26 cellular contexts compared by ENCODE assay signal in the genomic region with DNA sequence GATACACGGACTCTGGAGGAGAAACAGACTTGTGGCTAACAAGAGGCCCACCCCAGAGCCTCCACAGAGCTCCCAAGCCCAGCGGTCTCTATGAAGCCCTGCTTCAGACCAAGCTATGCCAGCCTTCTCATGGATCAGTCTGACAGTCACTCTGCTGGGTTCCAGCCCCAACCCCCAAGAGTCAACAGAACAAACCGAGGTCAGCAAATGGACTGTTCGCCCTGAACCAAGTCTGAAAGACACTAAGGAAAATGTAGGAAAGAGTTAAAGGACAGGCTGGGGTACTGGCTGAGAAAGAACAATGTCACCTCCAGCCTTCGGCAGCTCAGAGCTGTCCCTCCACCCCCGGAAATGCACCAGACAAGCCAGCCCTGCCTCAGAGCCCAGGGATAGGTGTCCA. TPM values are rescaled to one million over a fixed set of nuclear protein-coding genes. Genes with fewer than 3 reads are reported as not detected.
DNase-seq lines count a peak whose midpoint lies in the region; ATAC-seq and TF ChIP-seq lines count a peak whose summit lies in the region.
"Had no signal": no experiment of that assay in that cellular context is flagged by ENCODE, and none has a peak within 500 bp of the region (broad histone marks: within the 10 kb centered on the region; RNA-seq: fewer than 3 reads in every experiment).

No MANE protein-coding gene starts in this region.

- H3K36me3 ChIP-seq in adipocyte (ENCODE audit: control insufficient read depth, insufficient read depth, low read length, severe bottlenecking) (peaks cover 60% of the 10 kb centered on the region), iPS-15b (ENCODE audit: control insufficient read depth, insufficient read depth, low read length) (peaks cover 42% of the 10 kb centered on the region), PC-9 (ENCODE audit: low read depth) (peaks cover 40% of the 10 kb centered on the region)

- intact Hi-C loops in activated CD4-positive, alpha-beta T cell treated with anti-CD3 and anti-CD28 coated beads, Interleukin-2, amount 10 ng/mL, durations not matched to agents 24 days and 14 days (cut with micrococcal nuclease): no loop called here
- intact Hi-C loops in activated CD4-positive, alpha-beta T cell treated with anti-CD3 and anti-CD28 coated beads for 36 hours (cut with DNase I, micrococcal nuclease): no loop called here
- intact Hi-C loops in PC-9 (cut with micrococcal nuclease; ENCODE audit: unreplicated experiment): no loop called here

- no peaks in the 10 kb centered on the region for H3K9me3 ChIP-seq in adipocyte (ENCODE audit: control insufficient read depth, low read length)
- H3K9me3 ChIP-seq in iPS-15b (ENCODE audit: control insufficient read depth, insufficient read depth, low read length): no peaks in the 10 kb centered on the region
- no peaks in the 10 kb centered on the region for H3K9me3 ChIP-seq in PC-9 (ENCODE audit: insufficient read depth, low read depth)
- H3K9me3 ChIP-seq: pancreas, right atrium auricular region, SK-N-SH, tibial nerve had no signal

- H3F3A ChIP-seq in PC-9 (ENCODE audit: insufficient read depth, low read depth): peaks cover 18% of the 10 kb centered on the region

- ATAC-seq in activated CD4-positive, alpha-beta T cell treated with anti-CD3 and anti-CD28 coated beads for 36 hours: no peak
- ATAC-seq in stimulated activated effector memory CD8-positive, alpha-beta T cell treated with anti-CD3 and anti-CD28 coated beads, Interleukin-12 subunit alpha, Interleukin-12 subunit beta, amount 100 ng/mL, for 72 hours: no peak
- ATAC-seq: naive thymus-derived CD8-positive, alpha-beta T cell; pancreas had no signal

- no peaks in the 10 kb centered on the region for H3K9me2 ChIP-seq in PC-9 (ENCODE audit: insufficient read depth)
- H3K9me2 ChIP-seq: SK-N-SH had no signal

- H3K4me1 Mint-ChIP-seq in activated CD4-positive, alpha-beta T cell treated with anti-CD3 and anti-CD28 coated beads, Interleukin-2, amount 10 ng/mL, durations not matched to agents 24 days and 14 days: peaks cover 27% of the 10 kb centered on the region
- peaks cover 33% of the 10 kb centered on the region for H3K4me1 Mint-ChIP-seq in activated CD4-positive, alpha-beta T cell treated with anti-CD3 and anti-CD28 coated beads for 36 hours
- peaks cover 46% of the 10 kb centered on the region for H3K4me1 Mint-ChIP-seq in stimulated activated effector memory CD8-positive, alpha-beta T cell treated with anti-CD3 and anti-CD28 coated beads, Interleukin-12 subunit alpha, Interleukin-12 subunit beta, amount 100 ng/mL, for 72 hours

- no peak overlapping the region for H3K27ac ChIP-seq in PC-9
- H3K27ac ChIP-seq: 22Rv1, cardiac muscle cell, pancreas, right atrium auricular region, tibial nerve, VCaP had no signal

- H3K27me3 ChIP-seq in adipocyte (replicated peaks; ENCODE audit: control insufficient read depth, insufficient read depth, low read length) (no peaks in the 10 kb centered on the region), iPS-15b (ENCODE audit: control insufficient read depth, insufficient read depth, low read length) (no peaks in the 10 kb centered on the region), PC-9 (ENCODE audit: insufficient read depth, low read depth) (no peaks in the 10 kb centered on the region)
- H3K27me3 ChIP-seq: cardiac muscle cell, pancreas, right atrium auricular region, tibial nerve had no signal

- no peaks in the 10 kb centered on the region for H3K9me3 Mint-ChIP-seq in activated CD4-positive, alpha-beta T cell treated with anti-CD3 and anti-CD28 coated beads, Interleukin-2, amount 10 ng/mL, durations not matched to agents 24 days and 14 days
- H3K9me3 Mint-ChIP-seq in activated CD4-positive, alpha-beta T cell treated with anti-CD3 and anti-CD28 coated beads for 36 hours (ENCODE audit: low read depth): no peaks in the 10 kb centered on the region
- H3K9me3 Mint-ChIP-seq in stimulated activated effector memory CD8-positive, alpha-beta T cell treated with anti-CD3 and anti-CD28 coated beads, Interleukin-12 subunit alpha, Interleukin-12 subunit beta, amount 100 ng/mL, for 72 hours: no peaks in the 10 kb centered on the region
- H3K9me3 Mint-ChIP-seq: naive thymus-derived CD8-positive, alpha-beta T cell; T-helper 2 cell treated with Interferon-gamma antibody and Interleukin-4, amounts not matched to agents 5 μg/mL and 100 μg/mL, for 36 hours had no signal

- H3K36me3 Mint-ChIP-seq in activated CD4-positive, alpha-beta T cell treated with anti-CD3 and anti-CD28 coated beads, Interleukin-2, amount 10 ng/mL, durations not matched to agents 24 days and 14 days (ENCODE audit: low read depth): peaks cover 37% of the 10 kb centered on the region
- peaks cover 17% of the 10 kb centered on the region for H3K36me3 Mint-ChIP-seq in activated CD4-positive, alpha-beta T cell treated with anti-CD3 and anti-CD28 coated beads for 36 hours (ENCODE audit: low read depth)
- H3K36me3 Mint-ChIP-seq in stimulated activated effector memory CD8-positive, alpha-beta T cell treated with anti-CD3 and anti-CD28 coated beads, Interleukin-12 subunit alpha, Interleukin-12 subunit beta, amount 100 ng/mL, for 72 hours: peaks cover 93% of the 10 kb centered on the region

- H3K4me2 ChIP-seq in PC-9: no peak overlapping the region
- H3K4me2 ChIP-seq: SK-N-SH had no signal

- TF ChIP-seq CTCF in PC-9 (conservative IDR thresholded peaks at IDR 0.05): no peak

- no peak for DNase-seq in activated CD4-positive, alpha-beta T cell treated with anti-CD3 and anti-CD28 coated beads, Interleukin-2, amount 10 ng/mL, durations not matched to agents 24 days and 14 days
- no peak for DNase-seq in activated CD4-positive, alpha-beta T cell treated with anti-CD3 and anti-CD28 coated beads for 36 hours
- DNase-seq in adipocyte (ENCODE audit: low read depth): no peak
- DNase-seq in stimulated activated effector memory CD8-positive, alpha-beta T cell treated with anti-CD3 and anti-CD28 coated beads, Interleukin-12 subunit alpha, Interleukin-12 subunit beta, amount 100 ng/mL, for 72 hours (ENCODE audit: low spot score in 2 of 2): no peak
- DNase-seq in PC-9: no peak
- no peak for DNase-seq in stimulated activated CD4-positive, alpha-beta T cell treated with anti-CD3 and anti-CD28 coated beads, Interleukin-12 subunit alpha, Interleukin-12 subunit beta, amount 100 ng/mL, for 4 hours
- DNase-seq in SW480 (ENCODE audit: low spot score): no peak
- DNase-seq: activated CD4-positive, alpha-beta T cell treated with anti-CD3 and anti-CD28 coated beads, Interleukin-2, amount 50 U/mL, for 1 hour; amygdala; IMR-90; naive thymus-derived CD8-positive, alpha-beta T cell; NCI-H1105; NCI-H2029; NCI-H345; NCI-H774; pancreas; SK-N-SH; stimulated activated CD4-positive, alpha-beta T cell treated with anti-CD3 and anti-CD28 coated beads, Interleukin-4, amount 100 ng/mL, for 24 hours; stimulated activated naive CD4-positive, alpha-beta T cell treated with Interleukin-2 at 50 U/mL for 16 hours had no signal

- BruUV-seq in PC-9 (replicated peaks; lab: Mats Ljungman, UMichigan): no TSS peak

- H3K9ac ChIP-seq in adipocyte (ENCODE audit: low read length) (peak overlapping the region; percentile 33), iPS-15b (ENCODE audit: low read depth, low read length) (peak overlapping the region; percentile 37)
- H3K9ac ChIP-seq: SK-N-SH had no signal

- peaks cover 45% of the 10 kb centered on the region for H3K79me2 ChIP-seq in PC-9 (ENCODE audit: low read depth)

- peaks cover 27% of the 10 kb centered on the region for H4K20me1 ChIP-seq in PC-9 (ENCODE audit: insufficient read depth)

- no peaks in the 10 kb centered on the region for H3K27me3 Mint-ChIP-seq in activated CD4-positive, alpha-beta T cell treated with anti-CD3 and anti-CD28 coated beads, Interleukin-2, amount 10 ng/mL, durations not matched to agents 24 days and 14 days
- H3K27me3 Mint-ChIP-seq in activated CD4-positive, alpha-beta T cell treated with anti-CD3 and anti-CD28 coated beads for 36 hours: no peaks in the 10 kb centered on the region

- POLR2A ChIA-PET in activated CD4-positive, alpha-beta T cell treated with anti-CD3 and anti-CD28 coated beads for 36 hours (lab: Charles Lee): interaction anchor here (0.6 to 1.7 kb wide), 2 partner anchors 42 to 238 kb away, joined by 3 to 7 read pairs; a partner anchor contains a TSS
- POLR2A ChIA-PET in PC-9 (lab: Charles Lee; ENCODE audit: unreplicated experiment): no interaction called here

- no peak overlapping the region for H3K4me3 ChIP-seq in adipocyte (ENCODE audit: low read length)
- no peak overlapping the region for H3K4me3 ChIP-seq in iPS-15b (ENCODE audit: low read depth, low read length)
- no peak overlapping the region for H3K4me3 ChIP-seq in PC-9
- H3K4me3 ChIP-seq: cardiac muscle cell, pancreas, right atrium auricular region, tibial nerve had no signal

- no peak overlapping the region for H2AFZ ChIP-seq in PC-9

- peaks cover 16% of the 10 kb centered on the region for H3K4me1 ChIP-seq in adipocyte (ENCODE audit: control insufficient read depth, insufficient read depth, low read length)
- peaks cover 7% of the 10 kb centered on the region for H3K4me1 ChIP-seq in iPS-15b (ENCODE audit: control insufficient read depth, insufficient read depth, low read length)
- H3K4me1 ChIP-seq in PC-9 (replicated peaks; ENCODE audit: insufficient read depth): peaks cover 11% of the 10 kb centered on the region

- H3K27ac Mint-ChIP-seq in activated CD4-positive, alpha-beta T cell treated with anti-CD3 and anti-CD28 coated beads, Interleukin-2, amount 10 ng/mL, durations not matched to agents 24 days and 14 days: peak overlapping the region; percentile 45
- no peak overlapping the region for H3K27ac Mint-ChIP-seq in activated CD4-positive, alpha-beta T cell treated with anti-CD3 and anti-CD28 coated beads for 36 hours
- H3K27ac Mint-ChIP-seq in stimulated activated effector memory CD8-positive, alpha-beta T cell treated with anti-CD3 and anti-CD28 coated beads, Interleukin-12 subunit alpha, Interleukin-12 subunit beta, amount 100 ng/mL, for 72 hours: peak overlapping the region; percentile 74
- H3K27ac Mint-ChIP-seq: T-helper 2 cell treated with Interferon-gamma antibody and Interleukin-4, amounts not matched to agents 5 μg/mL and 100 μg/mL, for 36 hours had no signal

- H3K4me3 Mint-ChIP-seq in activated CD4-positive, alpha-beta T cell treated with anti-CD3 and anti-CD28 coated beads, Interleukin-2, amount 10 ng/mL, durations not matched to agents 24 days and 14 days: no peak overlapping the region
- H3K4me3 Mint-ChIP-seq in activated CD4-positive, alpha-beta T cell treated with anti-CD3 and anti-CD28 coated beads for 36 hours: no peak overlapping the region
- no peak overlapping the region for H3K4me3 Mint-ChIP-seq in stimulated activated effector memory CD8-positive, alpha-beta T cell treated with anti-CD3 and anti-CD28 coated beads, Interleukin-12 subunit alpha, Interleukin-12 subunit beta, amount 100 ng/mL, for 72 hours
- H3K4me3 Mint-ChIP-seq: T-helper 2 cell treated with Interferon-gamma antibody and Interleukin-4, amounts not matched to agents 5 μg/mL and 100 μg/mL, for 36 hours had no signal

- CTCF ChIA-PET in activated CD4-positive, alpha-beta T cell treated with anti-CD3 and anti-CD28 coated beads for 36 hours (lab: Charles Lee): interaction anchor here (1.8 to 2.0 kb wide), 2 partner anchors 11 to 20 kb away, joined by 6 to 7 read pairs; no protein-coding TSS in a partner anchor
- CTCF ChIA-PET in PC-9 (lab: Charles Lee): no interaction called here

RNA-seq across cellular contexts. Expression of a gene that starts 3.9 kb away (rescaled TPM):
- total RNA-seq in activated CD4-positive, alpha-beta T cell treated with anti-CD3 and anti-CD28 coated beads, Interleukin-2, amount 10 ng/mL, durations not matched to agents 24 days and 14 days: 98.3 and 109 TPM in 2 replicates
- 10 to 100 TPM; 74.9 to 76.5 TPM for total RNA-seq in activated CD4-positive, alpha-beta T cell treated with anti-CD3 and anti-CD28 coated beads for 36 hours
- total RNA-seq in PC-9 (2021): 122 and 130 TPM in 2 replicates

RNA-seq across cellular contexts. Expression of a gene that starts 13.5 kb away (rescaled TPM):
- total RNA-seq in activated CD4-positive, alpha-beta T cell treated with anti-CD3 and anti-CD28 coated beads, Interleukin-2, amount 10 ng/mL, durations not matched to agents 24 days and 14 days: 14.3 and 16.4 TPM in 2 replicates
- total RNA-seq in activated CD4-positive, alpha-beta T cell treated with anti-CD3 and anti-CD28 coated beads for 36 hours: 1 to 10 TPM; 4.1 to 5.9 TPM
- total RNA-seq in PC-9 (2021): 113 and 114 TPM in 2 replicates

RNA-seq across cellular contexts. Expression of a gene that starts 42.0 kb away (rescaled TPM):
- total RNA-seq in activated CD4-positive, alpha-beta T cell treated with anti-CD3 and anti-CD28 coated beads, Interleukin-2, amount 10 ng/mL, durations not matched to agents 24 days and 14 days: 148 and 157 TPM in 2 replicates
- 100 to 1,000 TPM; 159 to 178 TPM for total RNA-seq in activated CD4-positive, alpha-beta T cell treated with anti-CD3 and anti-CD28 coated beads for 36 hours
- 72.3 and 85.2 TPM in 2 replicates for total RNA-seq in PC-9 (2021)
